ENCODE assay signal across 7 cellular contexts in genomic region chr21:41112740-41113692, GRCh38. TPM values are rescaled to one million over a fixed set of nuclear protein-coding genes. Genes with fewer than 3 reads are reported as not detected.
DNase-seq lines count a peak whose midpoint lies in the region; ATAC-seq and TF ChIP-seq lines count a peak whose summit lies in the region.

No MANE protein-coding gene starts in this region.

- H4K20me1 ChIP-seq in osteoblast (ENCODE audit: insufficient read depth, low read length), result no peaks in the 10 kb centered on the region

- DNase-seq in G401 (ENCODE audit: low spot score) (peak; percentile 3), NT2/D1 (ENCODE audit: low read depth, low spot score) (peak; percentile 68), epithelial cell of prostate (ENCODE audit: low read depth, low spot score) (peak; percentile 63), osteoblast (ENCODE audit: insufficient read length, low spot score, missing footprints) (peak; percentile 80)

- H3K4me1 ChIP-seq in NT2/D1 (ENCODE audit: insufficient read depth, insufficient read length) (peaks cover 3% of the 10 kb centered on the region), osteoblast (ENCODE audit: insufficient read depth, low read length) (peaks cover 14% of the 10 kb centered on the region)

- H3K4me2 ChIP-seq in osteoblast (ENCODE audit: insufficient read depth, low read length), result peak overlapping the region; percentile 92

- no peak overlapping the region for H3K9ac ChIP-seq in NT2/D1 (ENCODE audit: insufficient read length, low read depth)

- H3K36me3 ChIP-seq in NT2/D1 (ENCODE audit: insufficient read depth, insufficient read length, low read length), result no peaks in the 10 kb centered on the region
- H3K36me3 ChIP-seq in osteoblast (ENCODE audit: insufficient read depth, low read length), result no peaks in the 10 kb centered on the region

- H2AFZ ChIP-seq in osteoblast (ENCODE audit: low read length), result peak overlapping the region; percentile 90

- H3K27me3 ChIP-seq in NT2/D1 (ENCODE audit: insufficient read depth, insufficient read length) (no peaks in the 10 kb centered on the region), osteoblast (ENCODE audit: insufficient read depth, low read length) (no peaks in the 10 kb centered on the region)

- in situ Hi-C loops in G401 (cut with HindIII; ENCODE audit: low sequenced_read_pairs), result no loop called here

- H3K4me3 ChIP-seq in NT2/D1 (ENCODE audit: insufficient read length, low read depth) (no peak overlapping the region), osteoblast (ENCODE audit: insufficient read depth, low read length) (peak overlapping the region; percentile 71)

- no peaks in the 10 kb centered on the region for H3K79me2 ChIP-seq in osteoblast (ENCODE audit: insufficient read depth, low read length)

- no peak for TF ChIP-seq POLR2A in GM18505 (IDR thresholded peaks at IDR 0.05; ENCODE audit: borderline replicate concordance, extremely low read depth, insufficient read depth, insufficient read length)

- no peak for ATAC-seq in GM19328 (IDR thresholded peaks at IDR 0.05; ENCODE audit: unreplicated experiment)
- no peak for ATAC-seq in GM18505 (IDR thresholded peaks at IDR 0.05; ENCODE audit: unreplicated experiment)
- no peak for ATAC-seq in GM19467 (IDR thresholded peaks at IDR 0.05; ENCODE audit: unreplicated experiment)

- H3K27ac ChIP-seq in epithelial cell of prostate (peak overlapping the region; percentile 68), osteoblast (ENCODE audit: low read depth, low read length) (peak overlapping the region; percentile 47)

- no peak for TF ChIP-seq CTCF in osteoblast (IDR thresholded peaks at IDR 0.05; ENCODE audit: extremely low read depth, low read depth, low read length)

- H3K9me3 ChIP-seq in NT2/D1 (ENCODE audit: insufficient read depth, low read length) (no peaks in the 10 kb centered on the region), osteoblast (ENCODE audit: low read depth, low read length) (no peaks in the 10 kb centered on the region)

RNA-seq across cellular contexts. Expression of gene BACE2, which starts 54.9 kb away (rescaled TPM):
- not detected in 2 replicates for total RNA-seq in G401 (2014; rRNA removed; shearing (Covaris generic))
- 85.2 and 85.8 TPM in 2 replicates for total RNA-seq in osteoblast

Comparison
In these comparisons a context has a peak if more than half of its experiments do, and no peak if none do; other contexts are left out.
1. DNase-seq: peak in every context shown above with its lines; median percentile 80 in osteoblast; 68 in NT2/D1; 63 in epithelial cell of prostate; 3 in G401.
2. RNA of gene BACE2, which starts 54.9 kb away (total RNA-seq): 85.2 to 85.8 TPM in osteoblast; not detected in G401; every median in the first group is over 10 times any median in the second.